8 cellular contexts compared by ENCODE assay signal in genomic region chr1:196723325-196724185, GRCh38.
DNase-seq lines count a peak whose midpoint lies in the region; ATAC-seq lines count a peak whose summit lies in the region.

No MANE protein-coding gene starts in this region.

- DNase-seq in SIG-M5 treated with dmso at 0.1 percent for 504 hours (lab: John Stamatoyannopoulos, UW; ENCODE audit: unreplicated experiment): peak; percentile 66
- no peak for DNase-seq in SIG-M5 (lab: John Stamatoyannopoulos, UW)
- DNase-seq in NCI-H526 (lab: John Stamatoyannopoulos, UW): peak; percentile 13 to 63
- DNase-seq in activated T-cell treated with anti-CD3 and anti-CD28 coated beads, Interleukin-2, amount 50 U/mL, for 48 hours: peak; percentile 66 to 70
- peak; percentile 71 for DNase-seq in iPS DF 4.7 (ENCODE audit: extremely low read depth, low spot score)
- DNase-seq in effector CD8-positive, alpha-beta T cell (lab: John Stamatoyannopoulos, UW): no peak

- peak; percentile 98 for ATAC-seq in GM19468 (IDR thresholded peaks at IDR 0.05; ENCODE audit: extremely low read depth, unreplicated experiment)
- ATAC-seq in HG03442 (IDR thresholded peaks at IDR 0.05; ENCODE audit: unreplicated experiment): peak; percentile 90

Comparison
In these comparisons a context has a peak if more than half of its experiments do, and no peak if none do; other contexts are left out.
1. DNase-seq: peak in SIG-M5 treated with dmso at 0.1 percent for 504 hours (single experiment), NCI-H526 (2 of 2), activated T-cell treated with anti-CD3 and anti-CD28 coated beads, Interleukin-2, amount 50 U/mL, for 48 hours (2 of 2) and iPS DF 4.7 (single experiment); none in SIG-M5 (single experiment) and effector CD8-positive, alpha-beta T cell (single experiment).